ENCODE assay signal across 22 cellular contexts in genomic region chr9:98361645-98362044, GRCh38.
DNase-seq lines count a peak whose midpoint lies in the region; ATAC-seq, FAIRE-seq and TF ChIP-seq lines count a peak whose summit lies in the region.
"Had no signal": no experiment of that assay in that cellular context is flagged by ENCODE, and none has a peak within 500 bp of the region (broad histone marks: within the 10 kb centered on the region; RNA-seq: fewer than 3 reads in every experiment).

No MANE protein-coding gene starts in this region.

- no peak overlapping the region for H4K5ac ChIP-seq in mesendoderm (ENCODE audit: low read length)

- H3K4me2 ChIP-seq in astrocyte (ENCODE audit: low read length) = no peak overlapping the region
- no peak overlapping the region for H3K4me2 ChIP-seq in mesendoderm (ENCODE audit: low read length)
- H3K4me2 ChIP-seq: BLaER1 had no signal

- no peak overlapping the region for H2BK120ac ChIP-seq in mesendoderm (ENCODE audit: low read depth, low read length)

- no peak overlapping the region for H3K56ac ChIP-seq in mesendoderm (ENCODE audit: low read length)

- H3K79me1 ChIP-seq in mesendoderm (ENCODE audit: low read length) = no peaks in the 10 kb centered on the region

- H3K4me3 Mint-ChIP-seq in natural killer cell treated with Interleukin-12 subunit alpha and Interleukin-12 subunit beta and Interleukin-15 and Interleukin-18, amount 100 ng/mL, for 72 hours = no peak overlapping the region
- no peak overlapping the region for H3K4me3 Mint-ChIP-seq in natural killer cell
- H3K4me3 Mint-ChIP-seq in astrocyte (ENCODE audit: unreplicated experiment) = no peak overlapping the region
- H3K4me3 Mint-ChIP-seq: B cell; CD4-positive, alpha-beta T cell; CD8-positive, alpha-beta memory T cell had no signal

- no peak for TF ChIP-seq POLR2A in GM18505 (IDR thresholded peaks at IDR 0.05; ENCODE audit: borderline replicate concordance, extremely low read depth, insufficient read depth, insufficient read length)

- no peak overlapping the region for H3K27ac ChIP-seq in astrocyte (ENCODE audit: low read depth, low read length)
- no peak overlapping the region for H3K27ac ChIP-seq in mesendoderm (ENCODE audit: low read depth, low read length)
- H3K27ac ChIP-seq: 22Rv1, BLaER1, C4-2B, GM23248 had no signal

- H3K4ac ChIP-seq in mesendoderm (ENCODE audit: low read depth, low read length) = no peak overlapping the region

- no peak overlapping the region for H2AK5ac ChIP-seq in mesendoderm (ENCODE audit: low read length)

- no peak for ATAC-seq in natural killer cell treated with Interleukin-12 subunit alpha and Interleukin-12 subunit beta and Interleukin-15 and Interleukin-18, amount 100 ng/mL, for 72 hours
- ATAC-seq in natural killer cell (no peak), HG02852 (IDR thresholded peaks at IDR 0.05; ENCODE audit: unreplicated experiment) (no peak), GM18505 (IDR thresholded peaks at IDR 0.05; ENCODE audit: unreplicated experiment) (no peak)

- H2BK15ac ChIP-seq in mesendoderm (replicated peaks; ENCODE audit: low read depth) = no peak overlapping the region

- H3K9me3 ChIP-seq in astrocyte (ENCODE audit: insufficient read depth, low read depth, low read length) = peaks cover 14% of the 10 kb centered on the region

- WGBS in mesendoderm (ENCODE audit: extremely low coverage, insufficient coverage, low lambda C conversion rate) = no CpG with 5 or more reads among the region's 3 CpGs

- no peak overlapping the region for H2BK5ac ChIP-seq in mesendoderm (ENCODE audit: low read length)

- H3K27me3 ChIP-seq in astrocyte (ENCODE audit: insufficient read depth, low read length) (no peaks in the 10 kb centered on the region), mesendoderm (ENCODE audit: insufficient read depth, low read length, poor library complexity) (no peaks in the 10 kb centered on the region)
- H3K27me3 ChIP-seq: BLaER1 had no signal

- H3K18ac ChIP-seq in mesendoderm (ENCODE audit: low read length) = peak overlapping the region; percentile 42

- peaks cover 9 to 16% of the 10 kb centered on the region in 2 donors for H3K27me3 Mint-ChIP-seq in natural killer cell treated with Interleukin-12 subunit alpha and Interleukin-12 subunit beta and Interleukin-15 and Interleukin-18, amount 100 ng/mL, for 72 hours
- H3K27me3 Mint-ChIP-seq in natural killer cell (ENCODE audit: low read depth in 2 of 2) (peaks cover 0 to 25% of the 10 kb centered on the region in 2 donors), astrocyte (ENCODE audit: low read depth, unreplicated experiment) (peaks cover 26% of the 10 kb centered on the region)

- peaks cover 5% of the 10 kb centered on the region for H3K9me3 Mint-ChIP-seq in natural killer cell treated with Interleukin-12 subunit alpha and Interleukin-12 subunit beta and Interleukin-15 and Interleukin-18, amount 100 ng/mL, for 72 hours
- H3K9me3 Mint-ChIP-seq in natural killer cell = peaks cover 6 to 9% of the 10 kb centered on the region in 2 donors
- no peaks in the 10 kb centered on the region for H3K9me3 Mint-ChIP-seq in astrocyte (ENCODE audit: unreplicated experiment)

- FAIRE-seq in astrocyte (lab: Jason Lieb, UNC) = no peak
- FAIRE-seq: A204.1, GM12892, GM19239, H1 had no signal

- H3K23ac ChIP-seq in mesendoderm (ENCODE audit: low read length) = no peak overlapping the region

- H3K4me3 ChIP-seq in astrocyte (ENCODE audit: insufficient read depth, low read depth, low read length) (no peak overlapping the region), mesendoderm (ENCODE audit: low read length) (no peak overlapping the region)
- H3K4me3 ChIP-seq: BLaER1, GM23248 had no signal

- H4K8ac ChIP-seq in mesendoderm (ENCODE audit: low read depth, low read length) = no peak overlapping the region

- no peaks in the 10 kb centered on the region for H3K4me1 Mint-ChIP-seq in natural killer cell treated with Interleukin-12 subunit alpha and Interleukin-12 subunit beta and Interleukin-15 and Interleukin-18, amount 100 ng/mL, for 72 hours (ENCODE audit: low read depth in 2 of 2)
- no peaks in the 10 kb centered on the region for H3K4me1 Mint-ChIP-seq in natural killer cell
- no peaks in the 10 kb centered on the region for H3K4me1 Mint-ChIP-seq in astrocyte (ENCODE audit: low read depth, unreplicated experiment)
- H3K4me1 Mint-ChIP-seq: B cell; CD8-positive, alpha-beta memory T cell had no signal

- peaks cover 8% of the 10 kb centered on the region for H3K4me1 ChIP-seq in astrocyte (ENCODE audit: insufficient read depth, low read length)
- peaks cover 5% of the 10 kb centered on the region for H3K4me1 ChIP-seq in mesendoderm (ENCODE audit: control insufficient read depth, low read depth, low read length)

- H3K9ac ChIP-seq in astrocyte (ENCODE audit: low read length) (no peak overlapping the region), mesendoderm (ENCODE audit: low read length) (no peak overlapping the region)
- H3K9ac ChIP-seq: BLaER1, GM23248 had no signal

- no peaks in the 10 kb centered on the region for H3K79me2 ChIP-seq in astrocyte (ENCODE audit: insufficient read depth, low read length)
- no peaks in the 10 kb centered on the region for H3K79me2 ChIP-seq in mesendoderm (ENCODE audit: control insufficient read depth, insufficient read depth, low read length)

- intact Hi-C loops in natural killer cell (cut with micrococcal nuclease) = no loop called here

- no peak for TF ChIP-seq CTCF in natural killer cell (IDR thresholded peaks at IDR 0.05)
- no peak for TF ChIP-seq CTCF in astrocyte (IDR thresholded peaks at IDR 0.05; ENCODE audit: insufficient read depth, low read depth, low read length)

- peaks cover 8% of the 10 kb centered on the region for H3K36me3 Mint-ChIP-seq in natural killer cell treated with Interleukin-12 subunit alpha and Interleukin-12 subunit beta and Interleukin-15 and Interleukin-18, amount 100 ng/mL, for 72 hours
- H3K36me3 Mint-ChIP-seq in natural killer cell = peaks cover 9% of the 10 kb centered on the region
- peaks cover 2% of the 10 kb centered on the region for H3K36me3 Mint-ChIP-seq in astrocyte (ENCODE audit: low read depth, unreplicated experiment)

- peak; percentile 20 for DNase-seq in natural killer cell treated with Interleukin-12 subunit alpha and Interleukin-12 subunit beta and Interleukin-15 and Interleukin-18, amount 100 ng/mL, for 72 hours (ENCODE audit: low spot score)
- DNase-seq in natural killer cell (no peak), astrocyte (ENCODE audit: low read depth) (no peak), mesendoderm (no peak)
- DNase-seq: CD4-positive, alpha-beta T cell; CD8-positive, alpha-beta memory T cell; DMS53; DMS79 treated with DMSO at 0.1 percent for 48 hours; GF-D8; GM23248; H7; HCEC 1CT had no signal

- no peak overlapping the region for H3K27ac Mint-ChIP-seq in natural killer cell treated with Interleukin-12 subunit alpha and Interleukin-12 subunit beta and Interleukin-15 and Interleukin-18, amount 100 ng/mL, for 72 hours
- no peak overlapping the region for H3K27ac Mint-ChIP-seq in natural killer cell
- H3K27ac Mint-ChIP-seq in astrocyte (ENCODE audit: unreplicated experiment) = peak overlapping the region; percentile 5
- H3K27ac Mint-ChIP-seq: B cell; CD4-positive, alpha-beta T cell; CD8-positive, alpha-beta memory T cell had no signal

- H3K36me3 ChIP-seq in astrocyte (ENCODE audit: insufficient read depth, low read length) (no peaks in the 10 kb centered on the region), mesendoderm (ENCODE audit: control insufficient read depth, insufficient read depth, low read length) (no peaks in the 10 kb centered on the region)
- H3K36me3 ChIP-seq: BLaER1 had no signal

- H4K20me1 ChIP-seq in astrocyte (ENCODE audit: insufficient read depth, low read length) = no peaks in the 10 kb centered on the region
- H4K20me1 ChIP-seq: BLaER1 had no signal

- H2AFZ ChIP-seq in astrocyte (ENCODE audit: low read depth, low read length) = peak overlapping the region; percentile 31
- H2AFZ ChIP-seq: GM23248 had no signal
